ENCODE assay signal across 10 cellular contexts in the genomic region with DNA sequence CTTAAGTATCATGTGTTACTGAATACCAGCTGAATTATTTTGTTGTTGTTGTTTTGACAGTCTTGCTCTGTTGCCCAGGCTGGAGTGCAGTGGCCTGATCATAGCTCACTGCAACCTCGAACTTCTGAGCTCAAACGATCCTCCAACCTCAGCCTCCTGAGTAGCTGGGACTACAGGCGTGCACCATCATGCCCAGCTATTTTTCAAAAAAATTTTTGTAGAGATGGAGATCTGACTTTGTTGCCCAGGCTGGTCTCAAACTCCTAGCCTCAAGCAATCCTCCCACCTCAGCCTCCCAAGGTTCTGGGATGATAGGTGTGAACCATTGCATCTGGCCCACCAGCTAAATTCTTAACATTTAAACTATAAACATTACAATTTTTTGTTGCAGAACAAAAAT. TPM values are rescaled to one million over a fixed set of nuclear protein-coding genes. Genes with fewer than 3 reads are reported as not detected.
"Had no signal": no experiment of that assay in that cellular context is flagged by ENCODE, and none has a peak within 500 bp of the region (broad histone marks: within the 10 kb centered on the region; RNA-seq: fewer than 3 reads in every experiment).

No MANE protein-coding gene starts in this region.

RNA-seq across cellular contexts. Expression of gene UBE2L5, which starts 21.2 kb away (rescaled TPM):
- total RNA-seq: activated CD8-positive, alpha-beta T cell treated with anti-CD3 and anti-CD28 coated beads, Interleukin-2, amount 10 ng/mL, durations not matched to agents 7 days and 5 days; activated naive CD4-positive, alpha-beta T cell treated with anti-CD3 and anti-CD28 coated beads for 36 hours; activated T-cell treated with anti-CD3 and anti-CD28 coated beads, Interleukin-2, amount 50 U/mL, for 4 hours; activated T-helper 1 cell treated with anti-CD3 and anti-CD28 coated beads, Interleukin-12 subunit alpha, Interleukin-12 subunit beta, Interleukin-2, Interleukin-4 antibody, amounts not matched to agents 30 ng/mL and 10 ng/mL and 1 ng/mL, durations not matched to agents 14 hours and 24 hours and 36 hours; astrocyte; body of pancreas; cardiac septum; M059J; RPMI7951; SJCRH30 had no signal
